ENCODE assay signal across 28 cellular contexts in the genomic region with DNA sequence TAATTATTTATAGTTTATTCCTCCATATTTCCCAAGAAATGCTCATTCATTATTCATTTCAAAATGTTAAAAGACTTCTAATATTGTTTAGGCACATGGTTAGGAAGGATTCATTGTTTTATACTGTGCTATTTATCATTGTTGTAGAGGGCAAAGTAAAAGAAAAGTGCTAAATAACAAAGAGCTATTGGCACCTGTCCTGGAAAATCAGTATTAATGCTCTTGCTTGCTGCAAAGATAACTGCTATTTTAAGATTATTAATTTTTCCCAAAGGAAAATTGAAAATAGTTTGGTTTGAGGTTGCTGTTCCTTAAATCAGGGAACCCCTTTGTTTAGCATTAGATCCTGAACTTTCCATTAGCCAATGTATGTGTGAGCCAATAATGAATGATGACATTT.
"Had no signal": no experiment of that assay in that cellular context is flagged by ENCODE, and none has a peak within 500 bp of the region (broad histone marks: within the 10 kb centered on the region; RNA-seq: fewer than 3 reads in every experiment).

No MANE protein-coding gene starts in this region.

- H3K36me3 ChIP-seq: left lung, lower lobe of right lung, neutrophil, ovary, right atrium auricular region, right lobe of liver, tibial nerve, uterus had no signal

- H3K27ac Mint-ChIP-seq: naive thymus-derived CD8-positive, alpha-beta T cell; nephron; progenitor cell of endocrine pancreas; stimulated activated memory B cell treated with anti-CD40 and anti-IgM and Interleukin-4, amounts not matched to agents 10 μg/mL and 1 μg/mL and 100 μg/mL, for 72 hours; stimulated activated naive CD8-positive, alpha-beta T cell treated with anti-CD3 and anti-CD28 coated beads, Interleukin-15, amount 100 ng/mL, for 72 hours; type B pancreatic cell had no signal

- H3K27me3 Mint-ChIP-seq: naive thymus-derived CD8-positive, alpha-beta T cell; progenitor cell of endocrine pancreas; stimulated activated memory B cell treated with anti-CD40 and anti-IgM and Interleukin-4, amounts not matched to agents 10 μg/mL and 1 μg/mL and 100 μg/mL, for 72 hours; stimulated activated naive CD8-positive, alpha-beta T cell treated with anti-CD3 and anti-CD28 coated beads, Interleukin-15, amount 100 ng/mL, for 72 hours; type B pancreatic cell had no signal

- H3K4me2 ChIP-seq: smooth muscle cell had no signal

- ATAC-seq: left colon; left lung; lower lobe of right lung; naive thymus-derived CD8-positive, alpha-beta T cell; right lobe of liver; stimulated activated memory B cell treated with anti-CD40 and anti-IgM and Interleukin-4, amounts not matched to agents 10 μg/mL and 1 μg/mL and 100 μg/mL, for 72 hours; stimulated activated naive CD8-positive, alpha-beta T cell treated with anti-CD3 and anti-CD28 coated beads, Interleukin-15, amount 100 ng/mL, for 72 hours had no signal

- H3K9me3 ChIP-seq: left lung, lower lobe of right lung, neutrophil, ovary, right atrium auricular region, right lobe of liver, tibial nerve, uterus had no signal

- H3K4me1 ChIP-seq: left lung, lower lobe of right lung, right lobe of liver, uterus had no signal

- H3K9me3 Mint-ChIP-seq: immature natural killer cell; naive thymus-derived CD8-positive, alpha-beta T cell; nephron; neural crest cell; stimulated activated memory B cell treated with anti-CD40 and anti-IgM and Interleukin-4, amounts not matched to agents 10 μg/mL and 1 μg/mL and 100 μg/mL, for 72 hours; stimulated activated naive CD8-positive, alpha-beta T cell treated with anti-CD3 and anti-CD28 coated beads, Interleukin-15, amount 100 ng/mL, for 72 hours; type B pancreatic cell had no signal

- H3K36me3 Mint-ChIP-seq: immature natural killer cell; stimulated activated memory B cell treated with anti-CD40 and anti-IgM and Interleukin-4, amounts not matched to agents 10 μg/mL and 1 μg/mL and 100 μg/mL, for 72 hours had no signal

- H3K27ac ChIP-seq: left lung, lower lobe of right lung, neutrophil, ovary, right atrium auricular region, right lobe of liver, tibial nerve, uterus had no signal

- H3K4me3 ChIP-seq: left lung, lower lobe of right lung, ovary, right atrium auricular region, right lobe of liver, smooth muscle cell, tibial nerve, uterus had no signal

- H3K27me3 ChIP-seq: left lung, neutrophil, ovary, right atrium auricular region, right lobe of liver, tibial nerve, uterus had no signal

- DNase-seq: hypothalamus; immature natural killer cell; kidney; left colon; left lung; lower lobe of right lung; mammary epithelial cell; mesenchymal stem cell; naive thymus-derived CD8-positive, alpha-beta T cell; ovary; right lobe of liver; stimulated activated CD4-positive, alpha-beta T cell treated with anti-CD3 and anti-CD28 coated beads, Interleukin-1b, Interleukin-23, amount 100 ng/mL, for 48 hours; stimulated activated CD4-positive, alpha-beta T cell treated with anti-CD3 and anti-CD28 coated beads, Interleukin-2, amount 100 ng/mL, for 48 hours; stimulated activated CD4-positive, alpha-beta T cell treated with anti-CD3 and anti-CD28 coated beads, Interleukin-4, amount 100 ng/mL, for 4 hours; stimulated activated CD8-positive, alpha-beta memory T cell treated with anti-CD3 and anti-CD28 coated beads, Interleukin-4, amount 100 ng/mL, for 48 hours; stimulated activated naive CD4-positive, alpha-beta T cell treated with Interleukin-2 at 50 U/mL for 16 hours; stimulated activated naive CD8-positive, alpha-beta T cell treated with anti-CD3 and anti-CD28 coated beads, Interleukin-15, amount 100 ng/mL, for 72 hours; substantia nigra; uterus had no signal

- H3K4me3 Mint-ChIP-seq: immature natural killer cell; naive thymus-derived CD8-positive, alpha-beta T cell; nephron; neural crest cell; stimulated activated memory B cell treated with anti-CD40 and anti-IgM and Interleukin-4, amounts not matched to agents 10 μg/mL and 1 μg/mL and 100 μg/mL, for 72 hours; stimulated activated naive CD8-positive, alpha-beta T cell treated with anti-CD3 and anti-CD28 coated beads, Interleukin-15, amount 100 ng/mL, for 72 hours; type B pancreatic cell had no signal
